Comparison of ENCODE assay signal across 1 cellular context in genomic region chr1:155084722-155085503, GRCh38.
TF ChIP-seq lines count a peak whose summit lies in the region.

No MANE protein-coding gene starts in this region.

TF ChIP-seq in K562, 482 proteins besides CTCF, POLR2A, EP300 and RAD21 (continued from another document and continues in another):
- TF ChIP-seq E2F6 (IDR thresholded peaks at IDR 0.05; ENCODE audit: borderline replicate concordance in 1 of 2, extremely low read depth in 1 of 2, insufficient read depth in 1 of 2, insufficient read length in 1 of 2, low read depth in 1 of 2, low read length in 1 of 2, poor library complexity in 1 of 2, severe bottlenecking in 1 of 2) (peak in 1 of 2 experiments; percentile 7), ZC3H11A (IDR thresholded peaks at IDR 0.05; ENCODE audit: low read depth, low read length) (0 out of 2 replicates have a peak, but pooled peaks have one; percentile 60), NR2F6 (CRISPR knock-in tag; IDR thresholded peaks at IDR 0.05) (0 out of 2 replicates have a peak, but pooled peaks have one; percentile 10), GTF2A2 (tag; IDR thresholded peaks at IDR 0.05) (no peak), KLF16 (IDR thresholded peaks at IDR 0.05) (0 out of 2 replicates have a peak, but pooled peaks have one; percentile 25), ETV5 (CRISPR knock-in tag; IDR thresholded peaks at IDR 0.05; ENCODE audit: low read depth) (no peak; the same call in 1 of the 2 replicates), ZNF407 (IDR thresholded peaks at IDR 0.05; ENCODE audit: low read depth) (peak; percentile 81), RB1 (IDR thresholded peaks at IDR 0.05; ENCODE audit: low read depth) (peak; percentile 83), ZBTB12 (CRISPR knock-in tag; IDR thresholded peaks at IDR 0.05) (peak; percentile 7; the same call in 1 of the 2 replicates), FOXP1 (CRISPR knock-in tag; IDR thresholded peaks at IDR 0.05) (peak; percentile 21; the same call in 1 of the 2 replicates), SMARCA5 (IDR thresholded peaks at IDR 0.05) (no peak), HMGXB4 (CRISPR knock-in tag; IDR thresholded peaks at IDR 0.05) (peak; percentile 73; the same call in 1 of the 2 replicates), FOSL1 (tag; conservative IDR thresholded peaks at IDR 0.05) (peak; percentile 8; the same call in 1 of the 2 replicates), PML (IDR thresholded peaks at IDR 0.05; ENCODE audit: low read length) (0 out of 2 replicates have a peak, but pooled peaks have one; percentile 11), LCOR (CRISPR knock-in tag; IDR thresholded peaks at IDR 0.05) (peak; percentile 95), HDGF (IDR thresholded peaks at IDR 0.05) (peak; percentile 59; the same call in 1 of the 2 replicates), PTRF (tag; IDR thresholded peaks at IDR 0.05) (no peak), KAT7 (CRISPR knock-in tag; IDR thresholded peaks at IDR 0.05; ENCODE audit: borderline replicate concordance) (no peak), CREM (IDR thresholded peaks at IDR 0.05; ENCODE audit: low read depth) (peak; percentile 61), MEIS2 (IDR thresholded peaks at IDR 0.05; ENCODE audit: partially characterized antibody) (peak; percentile 79), ASH1L (IDR thresholded peaks at IDR 0.05; ENCODE audit: borderline replicate concordance, low read depth, partially characterized antibody) (no peak), THRAP3 (IDR thresholded peaks at IDR 0.05; ENCODE audit: borderline replicate concordance) (peak; percentile 56; the same call in 1 of the 2 replicates), ZNF280B (CRISPR knock-in tag; IDR thresholded peaks at IDR 0.05) (no peak), ARID2 (IDR thresholded peaks at IDR 0.05) (peak; percentile 97), ARID1B (IDR thresholded peaks at IDR 0.05) (peak; percentile 25), ZNF24 (IDR thresholded peaks at IDR 0.05) (peak; percentile 50; the same call in 1 of the 2 replicates), ZMIZ1 (IDR thresholded peaks at IDR 0.05; ENCODE audit: low read depth in 2 of 2, low read length in 2 of 2) (0 out of 4 replicates have a peak, but pooled peaks of 1 of the 2 experiments have one; percentile 31), TFAP4 (CRISPR knock-in tag; IDR thresholded peaks at IDR 0.05; ENCODE audit: borderline replicate concordance) (peak; percentile 86), BHLHE40 (IDR thresholded peaks at IDR 0.05; ENCODE audit: low read length) (peak; percentile 71), KDM1A (IDR thresholded peaks at IDR 0.05) (peak in 1 of 2 experiments; percentile 22; a peak in 1 of 4 replicates), FOXK1 (CRISPR knock-in tag; IDR thresholded peaks at IDR 0.05; ENCODE audit: borderline replicate concordance) (0 out of 2 replicates have a peak, but pooled peaks have one; percentile 54), NEUROD1 (IDR thresholded peaks at IDR 0.05; ENCODE audit: borderline replicate concordance, low read depth, low read length, partially characterized antibody) (peak; percentile 93), HDAC3 (IDR thresholded peaks at IDR 0.05; ENCODE audit: borderline replicate concordance, partially characterized antibody) (no peak), ELF1 (tag; IDR thresholded peaks at IDR 0.05) (peak; percentile 60), TAF1 (IDR thresholded peaks at IDR 0.05; ENCODE audit: control insufficient read depth, extremely low read depth, insufficient read depth, low read length, severe bottlenecking) (peak; percentile 40), CBFB (CRISPR knock-in tag; IDR thresholded peaks at IDR 0.05) (peak; percentile 2; the same call in 1 of the 2 replicates), E2F8 (IDR thresholded peaks at IDR 0.05; ENCODE audit: low read depth, partially characterized antibody) (peak; percentile 67), XRCC5 (IDR thresholded peaks at IDR 0.05; ENCODE audit: low read depth, low read length) (peak; percentile 98), HCFC1 (IDR thresholded peaks at IDR 0.05; ENCODE audit: low read depth, low read length) (peak; percentile 39; the same call in 1 of the 2 replicates), BDP1 (IDR thresholded peaks at IDR 0.05; ENCODE audit: insufficient read depth, insufficient read length) (no peak)
